8 cellular contexts compared by ENCODE assay signal in the genomic region with DNA sequence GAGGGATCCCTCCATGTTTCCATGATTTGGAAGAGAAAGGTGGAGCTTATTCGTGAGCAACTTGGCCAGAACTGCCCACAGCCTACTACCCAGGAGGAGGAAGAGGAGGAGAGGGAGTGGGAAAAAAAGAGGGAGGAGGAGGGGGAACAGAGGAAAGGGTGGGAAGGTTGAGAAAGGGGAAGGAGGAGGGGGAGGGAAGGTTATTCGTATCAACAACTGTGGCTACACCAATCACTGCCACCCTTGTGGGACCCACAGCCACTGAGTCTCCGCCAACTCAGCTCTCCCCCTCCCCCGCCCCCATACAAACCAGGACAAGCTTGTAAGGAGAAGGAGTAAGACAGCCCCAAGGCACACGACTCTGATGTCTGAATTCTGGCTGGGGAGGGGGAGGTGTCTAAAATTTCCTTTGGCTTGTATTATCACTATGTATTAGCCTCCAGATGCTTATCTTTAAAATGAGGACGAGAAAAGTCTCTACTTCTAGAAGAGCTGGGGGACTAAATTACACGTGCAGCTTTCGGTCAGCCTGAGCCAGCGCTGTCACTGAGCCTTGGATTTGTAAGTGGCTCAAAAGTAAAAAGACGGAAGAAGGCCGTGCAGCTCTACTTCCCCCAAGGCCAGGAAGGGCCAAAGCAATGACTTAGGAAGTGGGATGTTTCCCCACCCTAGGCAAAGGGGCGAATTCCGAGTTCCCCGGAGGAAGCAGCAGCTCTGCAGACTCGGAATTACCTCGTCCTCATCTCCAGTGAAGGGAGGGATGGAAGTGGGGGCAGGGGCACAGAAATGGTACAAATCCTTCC. TPM values are rescaled to one million over a fixed set of nuclear protein-coding genes. Genes with fewer than 3 reads are reported as not detected.
DNase-seq lines count a peak whose midpoint lies in the region; ATAC-seq and TF ChIP-seq lines count a peak whose summit lies in the region.

No MANE protein-coding gene starts in this region.

- no peaks in the 10 kb centered on the region for H3K27me3 ChIP-seq in BJ (ENCODE audit: control insufficient read depth, insufficient read depth, low read length)
- peaks cover 26% of the 10 kb centered on the region for H3K27me3 ChIP-seq in KMS-11 (ENCODE audit: insufficient read depth, low read depth)
- H3K27me3 ChIP-seq in heart left ventricle = peaks cover 0 to 10% (median 0%) of the 10 kb centered on the region in 9 donors
- H3K27me3 ChIP-seq in psoas muscle (ENCODE audit: insufficient read depth in 3 of 3, low read length in 2 of 3) = peaks cover 0 to 5% (median 0%) of the 10 kb centered on the region in 3 donors

- no peaks in the 10 kb centered on the region for H3K36me3 ChIP-seq in BJ (ENCODE audit: control insufficient read depth, insufficient read depth, low read length)
- no peaks in the 10 kb centered on the region for H3K36me3 ChIP-seq in KMS-11 (ENCODE audit: insufficient read depth)
- peaks cover 0 to 18% (median 0%) of the 10 kb centered on the region in 9 donors for H3K36me3 ChIP-seq in heart left ventricle
- H3K36me3 ChIP-seq in psoas muscle (ENCODE audit: insufficient read depth in 1 of 2, low read depth in 1 of 2) = peaks cover 0 to 9% of the 10 kb centered on the region in 2 donors

- peaks cover 15% of the 10 kb centered on the region for H3K36me3 Mint-ChIP-seq in activated naive CD4-positive, alpha-beta T cell treated with anti-CD3 and anti-CD28 coated beads for 36 hours (ENCODE audit: low read depth)

- H3K27me3 Mint-ChIP-seq in activated naive CD4-positive, alpha-beta T cell treated with anti-CD3 and anti-CD28 coated beads for 36 hours (ENCODE audit: low read depth) = no peaks in the 10 kb centered on the region

- TF ChIP-seq POLR2A in heart left ventricle (IDR thresholded peaks at IDR 0.05) = no peak

- H3K4me1 Mint-ChIP-seq in activated naive CD4-positive, alpha-beta T cell treated with anti-CD3 and anti-CD28 coated beads for 36 hours (ENCODE audit: low read depth) = peaks cover 62% of the 10 kb centered on the region

- peak overlapping the region; percentile 86 for H3K27ac Mint-ChIP-seq in activated naive CD4-positive, alpha-beta T cell treated with anti-CD3 and anti-CD28 coated beads for 36 hours

- peak in 2 of 4 donors; percentile 7 to 22 for ATAC-seq in heart left ventricle
- no peak for ATAC-seq in psoas muscle
- no peak for ATAC-seq in GM21367 (IDR thresholded peaks at IDR 0.05; ENCODE audit: unreplicated experiment)
- ATAC-seq in HG02759 (IDR thresholded peaks at IDR 0.05; ENCODE audit: unreplicated experiment) = no peak

- TF ChIP-seq CTCF in BJ (IDR thresholded peaks at IDR 0.05; ENCODE audit: insufficient read depth, low read depth, low read length) (no peak), KMS-11 (conservative IDR thresholded peaks at IDR 0.05; ENCODE audit: low read depth, low read length) (no peak), heart left ventricle (IDR thresholded peaks at IDR 0.05) (no peak), psoas muscle (IDR thresholded peaks at IDR 0.05) (no peak)

- no peak overlapping the region for H3K27ac ChIP-seq in KMS-11
- peak overlapping the region; percentile 68 to 94 (median 89) for H3K27ac ChIP-seq in heart left ventricle
- peak overlapping the region; percentile 83 for H3K27ac ChIP-seq in psoas muscle

- H3K9ac ChIP-seq in KMS-11 = peak overlapping the region; percentile 74; the same call in 1 of the 2 replicates

- peak overlapping the region; percentile 79 for H3K4me3 ChIP-seq in BJ (ENCODE audit: low read depth, low read length)
- peak overlapping the region; percentile 27 for H3K4me3 ChIP-seq in KMS-11 (IDR thresholded peaks at IDR 0.05; ENCODE audit: insufficient read depth, low read depth, low read length)
- H3K4me3 ChIP-seq in heart left ventricle = peak overlapping the region; percentile 54 to 96 (median 84)
- peak overlapping the region; percentile 88 for H3K4me3 ChIP-seq in psoas muscle

- CTCF ChIA-PET in BJ (lab: Yijun Ruan, JAX) = interaction anchor here (0.7 to 1.5 kb wide), 7 partner anchors 10 to 181 kb away, joined by 3 to 4 read pairs (median 3); no protein-coding TSS in a partner anchor
- CTCF ChIA-PET in activated naive CD4-positive, alpha-beta T cell treated with anti-CD3 and anti-CD28 coated beads for 36 hours (lab: Charles Lee) = interaction anchor here (0.7 to 2.8 kb wide), 6 partner anchors 10 to 372 kb away, joined by 3 to 13 read pairs (median 4); no protein-coding TSS in a partner anchor

- peak overlapping the region; percentile 87 for H3K4me3 Mint-ChIP-seq in activated naive CD4-positive, alpha-beta T cell treated with anti-CD3 and anti-CD28 coated beads for 36 hours

- peaks cover 1% of the 10 kb centered on the region for H3K9me3 Mint-ChIP-seq in activated naive CD4-positive, alpha-beta T cell treated with anti-CD3 and anti-CD28 coated beads for 36 hours

- 6 to 10% (median 10%) methylated on average over 16 of the region's 16 CpGs for WGBS in heart left ventricle, 4 donors
- WGBS in psoas muscle, 3 donors = 13 to 18% (median 15%) methylated on average over 16 of the region's 16 CpGs

- intact Hi-C loops in activated naive CD4-positive, alpha-beta T cell treated with anti-CD3 and anti-CD28 coated beads for 36 hours (cut with micrococcal nuclease) = loop anchor here (2.0 kb wide), 4 partner anchors 33 to 165 kb away; a partner anchor contains a TSS
- intact Hi-C loops in heart left ventricle (cut with DNase I) = loop anchor here (1.0 to 10.0 kb wide), 10 partner anchors 15 to 557 kb away; a partner anchor contains a TSS
- intact Hi-C loops in psoas muscle (cut with DNase I) = loop anchor here (5.0 kb wide), 4 partner anchors 65 to 275 kb away; a partner anchor contains a TSS

- H4K20me1 ChIP-seq in KMS-11 (ENCODE audit: insufficient read depth) = peaks cover 12% of the 10 kb centered on the region

- H3K4me1 ChIP-seq in KMS-11 (ENCODE audit: low read depth, poor library complexity, severe bottlenecking) = peaks cover 15% of the 10 kb centered on the region
- peaks cover 6 to 64% (median 41%) of the 10 kb centered on the region in 12 donors for H3K4me1 ChIP-seq in heart left ventricle
- H3K4me1 ChIP-seq in psoas muscle = peaks cover 60% of the 10 kb centered on the region

- peak overlapping the region; percentile 96 for H3K4me2 ChIP-seq in KMS-11

- no peaks in the 10 kb centered on the region for H3K9me3 ChIP-seq in heart left ventricle
- no peaks in the 10 kb centered on the region for H3K9me3 ChIP-seq in psoas muscle

- POLR2A ChIA-PET in BJ (lab: Charles Lee) = interaction anchor here (0.5 kb wide), 1 partner anchor 56 kb away, joined by 5 read pairs; no protein-coding TSS in a partner anchor

- peaks cover 54% of the 10 kb centered on the region for H3K79me2 ChIP-seq in KMS-11 (ENCODE audit: insufficient read depth, low read depth)

- H2AFZ ChIP-seq in KMS-11 (ENCODE audit: low read depth) = no peak overlapping the region

- DNase-seq in BJ (ENCODE audit: low read depth) (no peak), heart left ventricle (peak in 1 of 5 donors; percentile 67), psoas muscle (peak in 1 of 2 donors; percentile 57), activated gamma-delta T cell (lab: John Stamatoyannopoulos, UW) (no peak)
- DNase-seq in activated naive CD4-positive, alpha-beta T cell treated with anti-CD3 and anti-CD28 coated beads for 36 hours = peak; percentile 66

RNA-seq across cellular contexts. Expression of a gene that starts 1.0 kb away (rescaled TPM):
- polyA plus RNA-seq in BJ (2011; rRNA removed) = 476 and 549 TPM in 2 replicates
- polyA minus RNA-seq in BJ (2011; rRNA and poly(A)+ RNA removed) = 190 and 274 TPM in 2 replicates
- 100 to 1,000 TPM; 232 to 237 TPM for total RNA-seq in activated naive CD4-positive, alpha-beta T cell treated with anti-CD3 and anti-CD28 coated beads for 36 hours
- 100 to 1,000 TPM in 8 of 9 donors, 10 to 100 TPM in 1; 71.3 to 316 (median 144) TPM for total RNA-seq in heart left ventricle
- 100 to 1,000 TPM in 1 of 2 donors, 10 to 100 TPM in 1; 89.6 to 401 TPM for polyA plus RNA-seq in heart left ventricle
- 100 to 1,000 TPM in 2 of 4 donors, 10 to 100 TPM in 2; 78.4 to 166 (median 98.2) TPM for total RNA-seq in psoas muscle
- polyA plus RNA-seq in psoas muscle = 100 to 1,000 TPM in 2 of 3 donors, 10 to 100 TPM in 1; 86.8 to 503 (median 141) TPM

Comparison
In these comparisons a context has a peak if more than half of its experiments do, and no peak if none do; other contexts are left out.
1. H3K4me3 ChIP-seq: peak in every context shown above with its lines; median percentile 88 in psoas muscle; 84 in heart left ventricle; 79 in BJ; 27 in KMS-11.